ENCODE assay signal across 8 cellular contexts in the genomic region with DNA sequence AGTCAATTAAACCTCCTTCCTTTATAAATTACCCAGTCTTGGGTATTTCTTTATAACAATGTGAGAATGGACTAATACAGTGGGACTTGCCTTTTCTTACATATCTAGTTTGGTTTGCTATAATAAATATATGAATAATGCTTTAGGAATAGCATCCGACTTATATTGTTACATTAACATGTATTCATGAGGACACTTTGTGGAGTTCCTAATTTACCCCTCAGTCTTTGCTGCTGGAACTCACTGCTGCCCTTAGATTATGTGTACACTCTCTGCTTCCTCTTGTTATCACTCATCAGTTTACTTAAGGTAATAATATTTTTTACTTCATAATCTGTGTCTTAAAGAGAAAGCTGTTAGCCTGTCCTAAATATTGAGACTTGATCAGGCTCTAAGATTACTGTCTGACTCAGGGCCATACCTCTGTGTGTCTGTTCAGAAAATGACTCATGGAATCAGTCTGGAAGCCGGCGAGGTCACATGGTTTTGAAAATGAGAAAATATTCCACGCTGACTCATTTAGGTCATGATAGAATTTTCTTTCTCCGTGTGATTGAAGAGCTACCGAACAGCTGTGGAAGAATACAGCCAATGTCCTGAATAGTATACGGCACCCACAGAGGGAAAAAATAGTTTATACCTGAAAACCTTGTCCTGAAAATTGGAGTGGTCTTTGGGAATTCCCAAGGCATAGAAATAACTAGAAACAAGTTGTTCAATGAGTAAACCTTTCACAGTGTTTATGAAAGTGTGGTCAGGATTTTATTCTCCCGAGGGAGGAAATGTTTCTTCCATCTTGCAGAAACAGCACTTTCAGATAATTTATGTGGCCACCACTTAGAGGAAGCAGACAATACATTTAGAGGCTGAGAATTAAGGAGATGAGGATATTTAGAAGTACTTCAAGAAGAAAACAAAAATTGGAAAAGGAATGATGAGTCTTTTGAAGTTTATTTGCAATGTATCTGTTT.
DNase-seq lines count a peak whose midpoint lies in the region; ATAC-seq and TF ChIP-seq lines count a peak whose summit lies in the region.

No MANE protein-coding gene starts in this region.

- H3K9me3 Mint-ChIP-seq in activated naive CD4-positive, alpha-beta T cell treated with anti-CD3 and anti-CD28 coated beads for 36 hours = no peaks in the 10 kb centered on the region
- H3K9me3 Mint-ChIP-seq in activated naive CD4-positive, alpha-beta T cell treated with anti-CD3 and anti-CD28 coated beads, Interleukin-2, amount 10 ng/mL, durations not matched to agents 7 days and 5 days = no peaks in the 10 kb centered on the region

- DNase-seq in activated naive CD4-positive, alpha-beta T cell treated with anti-CD3 and anti-CD28 coated beads for 36 hours = peak; percentile 59
- DNase-seq in activated naive CD4-positive, alpha-beta T cell treated with anti-CD3 and anti-CD28 coated beads, Interleukin-2, amount 10 ng/mL, durations not matched to agents 7 days and 5 days = no peak
- DNase-seq in esophagus muscularis mucosa (ENCODE audit: extremely low spot score) (no peak), putamen (ENCODE audit: low spot score) (peak; percentile 68), NCI-H345 treated with DMSO at 0.1 percent for 48 hours (lab: John Stamatoyannopoulos, UW; ENCODE audit: unreplicated experiment) (no peak), NCI-H748 (lab: John Stamatoyannopoulos, UW; ENCODE audit: unreplicated experiment) (no peak)

- no peak overlapping the region for H3K27ac Mint-ChIP-seq in activated naive CD4-positive, alpha-beta T cell treated with anti-CD3 and anti-CD28 coated beads for 36 hours
- H3K27ac Mint-ChIP-seq in activated naive CD4-positive, alpha-beta T cell treated with anti-CD3 and anti-CD28 coated beads, Interleukin-2, amount 10 ng/mL, durations not matched to agents 7 days and 5 days = no peak overlapping the region

- no peaks in the 10 kb centered on the region for H3K27me3 Mint-ChIP-seq in activated naive CD4-positive, alpha-beta T cell treated with anti-CD3 and anti-CD28 coated beads for 36 hours (ENCODE audit: low read depth)
- no peaks in the 10 kb centered on the region for H3K27me3 Mint-ChIP-seq in activated naive CD4-positive, alpha-beta T cell treated with anti-CD3 and anti-CD28 coated beads, Interleukin-2, amount 10 ng/mL, durations not matched to agents 7 days and 5 days

- H3K4me1 Mint-ChIP-seq in activated naive CD4-positive, alpha-beta T cell treated with anti-CD3 and anti-CD28 coated beads for 36 hours (ENCODE audit: low read depth) = peaks cover 16% of the 10 kb centered on the region
- no peaks in the 10 kb centered on the region for H3K4me1 Mint-ChIP-seq in activated naive CD4-positive, alpha-beta T cell treated with anti-CD3 and anti-CD28 coated beads, Interleukin-2, amount 10 ng/mL, durations not matched to agents 7 days and 5 days

- H3K4me3 ChIP-seq in esophagus muscularis mucosa = peak overlapping the region; percentile 27 to 39 (median 37)

- WGBS in esophagus muscularis mucosa = 24% methylated on average over 8 of the region's 8 CpGs

- no peaks in the 10 kb centered on the region for H3K27me3 ChIP-seq in esophagus muscularis mucosa

- no peaks in the 10 kb centered on the region for H3K9me3 ChIP-seq in esophagus muscularis mucosa

- no peaks in the 10 kb centered on the region for H3K36me3 Mint-ChIP-seq in activated naive CD4-positive, alpha-beta T cell treated with anti-CD3 and anti-CD28 coated beads for 36 hours (ENCODE audit: low read depth)
- no peaks in the 10 kb centered on the region for H3K36me3 Mint-ChIP-seq in activated naive CD4-positive, alpha-beta T cell treated with anti-CD3 and anti-CD28 coated beads, Interleukin-2, amount 10 ng/mL, durations not matched to agents 7 days and 5 days

- no peak overlapping the region for H3K4me3 Mint-ChIP-seq in activated naive CD4-positive, alpha-beta T cell treated with anti-CD3 and anti-CD28 coated beads for 36 hours
- H3K4me3 Mint-ChIP-seq in activated naive CD4-positive, alpha-beta T cell treated with anti-CD3 and anti-CD28 coated beads, Interleukin-2, amount 10 ng/mL, durations not matched to agents 7 days and 5 days = no peak overlapping the region

- H3K4me1 ChIP-seq in esophagus muscularis mucosa = peaks cover 0 to 18% (median 7%) of the 10 kb centered on the region in 4 donors

- no peak for TF ChIP-seq EP300 in esophagus muscularis mucosa (IDR thresholded peaks at IDR 0.05)

- TF ChIP-seq POLR2A in esophagus muscularis mucosa (IDR thresholded peaks at IDR 0.05; ENCODE audit: low read depth) = no peak

- intact Hi-C loops in activated naive CD4-positive, alpha-beta T cell treated with anti-CD3 and anti-CD28 coated beads for 36 hours (cut with micrococcal nuclease) = loop anchor here (1.0 to 5.0 kb wide), 4 partner anchors 24 to 98 kb away; no protein-coding TSS in a partner anchor
- intact Hi-C loops in esophagus muscularis mucosa (cut with DNase I) = no loop called here

- peak overlapping the region; percentile 10 to 72 (median 66) for H3K27ac ChIP-seq in esophagus muscularis mucosa (replicated peaks in 1 of 4)

- no peaks in the 10 kb centered on the region for H3K36me3 ChIP-seq in esophagus muscularis mucosa

- CTCF ChIA-PET in activated naive CD4-positive, alpha-beta T cell treated with anti-CD3 and anti-CD28 coated beads for 36 hours (lab: Charles Lee) = no interaction called here
- CTCF ChIA-PET in activated naive CD4-positive, alpha-beta T cell treated with anti-CD3 and anti-CD28 coated beads, Interleukin-2, amount 10 ng/mL, durations not matched to agents 7 days and 5 days (lab: Charles Lee) = no interaction called here

- ATAC-seq in HG03060 (IDR thresholded peaks at IDR 0.05; ENCODE audit: low read depth, unreplicated experiment) (peak; percentile 81), SK-N-SH treated with all-trans-retinoic acid at 6 μM for 48 hours (peak; percentile 100)

- peak in 1 of 3 experiments; percentile 20 for TF ChIP-seq CTCF in esophagus muscularis mucosa (IDR thresholded peaks at IDR 0.05)

TF ChIP-seq in SK-N-SH treated with all-trans-retinoic acid at 6 μM for 48 hours, 23 proteins besides CTCF, POLR2A, EP300 and RAD21:
- TF ChIP-seq ZC3H10 (CRISPR knock-in tag; IDR thresholded peaks at IDR 0.05) = no peak
- no peak for TF ChIP-seq SNAI2 (CRISPR knock-in tag; IDR thresholded peaks at IDR 0.05)
- 0 out of 2 replicates have a peak, but pooled peaks have one; percentile 32 for TF ChIP-seq ISL1 (CRISPR knock-in tag; IDR thresholded peaks at IDR 0.05)
- TF ChIP-seq ZNF70 (CRISPR knock-in tag; IDR thresholded peaks at IDR 0.05) = no peak
- TF ChIP-seq TCF4 (CRISPR knock-in tag; IDR thresholded peaks at IDR 0.05; ENCODE audit: borderline replicate concordance) = no peak
- TF ChIP-seq ZFP3 (CRISPR knock-in tag; IDR thresholded peaks at IDR 0.05) = no peak
TF ChIP-seq in SK-N-SH treated with all-trans-retinoic acid at 6 μM for 48 hours: peak in this region for 1.

Comparison
In these comparisons a context has a peak if more than half of its experiments do, and no peak if none do; other contexts are left out.
1. DNase-seq: peak in activated naive CD4-positive, alpha-beta T cell treated with anti-CD3 and anti-CD28 coated beads for 36 hours (single experiment) and putamen (single experiment); none in activated naive CD4-positive, alpha-beta T cell treated with anti-CD3 and anti-CD28 coated beads, Interleukin-2, amount 10 ng/mL, durations not matched to agents 7 days and 5 days (single experiment), esophagus muscularis mucosa (single experiment), NCI-H345 treated with DMSO at 0.1 percent for 48 hours (single experiment) and NCI-H748 (single experiment).